ENCODE assay signal across 8 cellular contexts in the genomic region with DNA sequence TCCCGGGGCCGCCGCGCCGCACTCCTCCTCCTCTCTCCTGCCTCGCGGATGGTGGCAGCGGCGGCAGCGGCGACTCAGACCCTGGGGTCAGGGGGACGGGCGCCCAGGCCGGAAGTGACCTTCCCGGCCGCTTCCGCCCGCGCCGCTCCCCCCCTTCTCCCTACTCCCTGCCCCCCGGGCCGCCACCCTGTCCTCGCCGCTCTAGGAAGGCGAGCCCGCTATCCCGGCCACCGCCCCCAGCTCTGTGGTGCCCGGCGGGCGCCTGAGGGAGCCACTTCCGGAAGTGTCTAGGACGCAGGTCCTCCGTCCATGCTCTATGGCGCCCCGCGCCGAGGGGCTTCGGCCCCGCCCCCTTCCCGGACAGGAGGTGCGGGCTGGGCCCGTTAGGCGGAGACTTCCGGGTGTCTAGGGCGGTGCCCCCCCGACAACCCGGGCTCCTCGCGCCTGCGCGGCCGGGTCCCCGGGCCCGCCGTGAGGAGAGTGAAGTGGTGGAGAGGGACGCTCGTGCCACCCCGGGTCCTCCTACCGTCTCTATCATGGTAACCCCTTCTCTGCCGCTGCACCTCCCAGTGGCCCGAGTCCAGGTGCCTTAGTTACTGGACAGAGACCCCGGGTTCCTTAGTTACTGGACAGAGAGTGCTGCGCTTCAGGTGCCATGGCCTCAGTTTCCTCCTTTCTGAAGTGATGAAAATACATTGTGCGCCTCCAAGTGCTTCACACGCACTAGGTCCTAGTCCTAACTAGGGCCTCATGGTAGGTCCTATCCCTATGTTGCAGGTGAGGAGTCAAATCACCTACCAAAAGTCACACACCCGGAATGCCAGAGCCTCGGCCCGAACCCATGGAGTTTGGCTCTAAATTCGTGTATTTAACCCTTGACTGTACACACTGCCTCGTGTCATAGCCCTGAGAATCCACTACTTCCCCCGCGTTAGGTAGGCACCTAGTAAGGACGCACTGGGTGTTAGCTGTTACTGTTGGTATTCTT. TPM values are rescaled to one million over a fixed set of nuclear protein-coding genes. Genes with fewer than 3 reads are reported as not detected.
DNase-seq lines count a peak whose midpoint lies in the region; ATAC-seq and TF ChIP-seq lines count a peak whose summit lies in the region.

TSS of gene ZNF787 (minus strand) at position 116 of the 988 bp plus-strand sequence. CDS start 18,078 bp downstream, outside the sequence.

- no peaks in the 10 kb centered on the region for H3K36me3 ChIP-seq in parathyroid adenoma (ENCODE audit: control insufficient read depth, insufficient read depth, low read length)
- no peaks in the 10 kb centered on the region for H3K36me3 ChIP-seq in transverse colon

- TF ChIP-seq EP300 in transverse colon (IDR thresholded peaks at IDR 0.05; ENCODE audit: low read depth) = peak; percentile 50

- peaks cover 10% of the 10 kb centered on the region for H3K4me1 ChIP-seq in parathyroid adenoma
- peaks cover 26 to 53% (median 48%) of the 10 kb centered on the region in 4 donors for H3K4me1 ChIP-seq in transverse colon

- TF ChIP-seq POLR2A in transverse colon (IDR thresholded peaks at IDR 0.05) = peak; percentile 58

- peak; percentile 88 for ATAC-seq in HG02759 (IDR thresholded peaks at IDR 0.05; ENCODE audit: unreplicated experiment)
- peak; percentile 94 for ATAC-seq in Right ventricle myocardium inferior

- H3K4me2 ChIP-seq in parathyroid adenoma (ENCODE audit: low read length) = peak within 1 kb of the TSS; percentile 81

- H3K9me3 ChIP-seq in parathyroid adenoma (ENCODE audit: control insufficient read depth, low read length) (no peaks in the 10 kb centered on the region), transverse colon (no peaks in the 10 kb centered on the region)

- peak within 1 kb of the TSS; percentile 80 for H3K4me3 ChIP-seq in GM12864 (ENCODE audit: low read depth, low read length)
- peak within 1 kb of the TSS; percentile 84 for H3K4me3 ChIP-seq in parathyroid adenoma (ENCODE audit: low read depth, low read length)
- peak within 1 kb of the TSS; percentile 73 to 86 (median 84) for H3K4me3 ChIP-seq in transverse colon

- intact Hi-C loops in Right ventricle myocardium inferior (cut with DNase I) (loop anchor here (1.0 to 2.0 kb wide), 3 partner anchors 13 to 20 kb away; partner anchors contain the start of gene ZNF444), transverse colon (cut with DNase I; ENCODE audit: low total_unique reads) (loop anchor here (1.0 kb wide), 1 partner anchor 20 kb away; the partner anchor contains the start of gene ZNF444)

- peaks cover 32% of the 10 kb centered on the region for H3K79me2 ChIP-seq in parathyroid adenoma

- 11 to 61% methylated on average over 5 to 34 of the region's 74 CpGs for WGBS in transverse colon (ENCODE audit: low coverage in 1 of 2), 2 donors

- TF ChIP-seq CTCF in GM12864 (IDR thresholded peaks at IDR 0.05; ENCODE audit: low read depth, low read length, missing control alignments) (no peak), parathyroid adenoma (IDR thresholded peaks at IDR 0.05) (peak; percentile 25), transverse colon (IDR thresholded peaks at IDR 0.05) (no peak)

- H3K27ac ChIP-seq in parathyroid adenoma (peak within 1 kb of the TSS; percentile 91), transverse colon (peak within 1 kb of the TSS; percentile 94 to 98 (median 96))

- DNase-seq in GM12864 (ENCODE audit: low read depth) = peak; percentile 89
- DNase-seq in NCI-H1417 (lab: John Stamatoyannopoulos, UW) = peak; percentile 96 to 99 (median 98)
- peak; percentile 63 to 87 for DNase-seq in SW 1271 (lab: John Stamatoyannopoulos, UW)
- DNase-seq in activated naive CD8-positive, alpha-beta T cell treated with anti-CD3 and anti-CD28 coated beads, Interleukin-2, amount 50 U/mL, for 16 hours (ENCODE audit: low read depth, low spot score) = peak; percentile 95
- peak; percentile 99 for DNase-seq in Right ventricle myocardium inferior (ENCODE audit: missing footprints)
- DNase-seq in transverse colon = peak; percentile 99

- in situ Hi-C loops in transverse colon (cut with MboI; ENCODE audit: low pct_ligation_motif_present in 1 of 4, low pct_unique_long_range_greater_than_20kb in 1 of 4, low sequenced_read_pairs in 3 of 4) = no loop called here

- peak within 1 kb of the TSS; percentile 69 for H3K9ac ChIP-seq in parathyroid adenoma

- peak within 1 kb of the TSS; percentile 92 for H2AFZ ChIP-seq in parathyroid adenoma

- H3K27me3 ChIP-seq in parathyroid adenoma (ENCODE audit: control insufficient read depth, insufficient read depth, low read length) (no peaks in the 10 kb centered on the region), transverse colon (no peaks in the 10 kb centered on the region)

RNA-seq across cellular contexts. Expression of gene ZNF787, which starts in this region (rescaled TPM):
- total RNA-seq in Right ventricle myocardium inferior = 35.3 TPM
- 10 to 100 TPM; 24.9 to 53.1 (median 27.4) TPM for total RNA-seq in transverse colon

Comparison
In these comparisons a context has a peak if more than half of its experiments do, and no peak if none do; other contexts are left out.
1. Peak in every context shown above with its lines: DNase-seq, ATAC-seq, H3K4me3 ChIP-seq and H3K27ac ChIP-seq.